Comparison of ENCODE assay signal across 20 cellular contexts in the genomic region with DNA sequence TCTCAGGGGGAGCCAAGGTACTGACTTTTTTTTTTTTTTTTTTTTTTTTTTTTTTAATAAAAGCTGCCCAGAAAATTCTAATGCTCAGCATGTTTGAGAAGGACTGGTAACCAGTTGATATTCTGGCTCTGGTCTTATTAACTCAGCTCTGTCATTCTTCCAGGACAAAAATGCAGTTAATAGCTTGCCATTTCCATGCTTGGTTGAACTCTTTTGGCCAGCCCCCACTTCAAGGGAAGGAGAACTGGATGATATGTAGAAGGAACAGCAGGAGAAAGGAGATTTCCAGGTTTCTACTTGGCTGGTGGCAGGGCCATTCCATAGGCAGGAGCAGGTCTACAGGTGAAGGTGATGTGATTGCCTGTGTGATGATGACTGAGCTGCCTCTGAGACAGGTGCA.
"Had no signal": no experiment of that assay in that cellular context is flagged by ENCODE, and none has a peak within 500 bp of the region (broad histone marks: within the 10 kb centered on the region; RNA-seq: fewer than 3 reads in every experiment).

No MANE protein-coding gene starts in this region.

- H3K27me3 ChIP-seq: esophagus muscularis mucosa, gastrocnemius medialis, sigmoid colon, suprapubic skin, thyroid gland, uterus had no signal

- ATAC-seq: gastrocnemius medialis; left cardiac atrium; left ventricle myocardium superior; psoas muscle; stimulated activated effector memory CD8-positive, alpha-beta T cell treated with anti-CD3 and anti-CD28 coated beads, Interleukin-12 subunit alpha, Interleukin-12 subunit beta, amount 100 ng/mL, for 72 hours; stimulated activated naive CD8-positive, alpha-beta T cell treated with anti-CD3 and anti-CD28 coated beads, Interleukin-15, Interleukin-2, amounts not matched to agents 100 U/mL and 50 U/mL, for 24 hours had no signal

- H3K9me3 ChIP-seq: esophagus muscularis mucosa, gastrocnemius medialis, psoas muscle, sigmoid colon, suprapubic skin, thyroid gland, uterus had no signal

- H3K9me3 Mint-ChIP-seq: immature natural killer cell; nephron; stimulated activated effector memory CD8-positive, alpha-beta T cell treated with anti-CD3 and anti-CD28 coated beads, Interleukin-12 subunit alpha, Interleukin-12 subunit beta, amount 100 ng/mL, for 72 hours; type B pancreatic cell had no signal

- H3K36me3 ChIP-seq: esophagus muscularis mucosa, gastrocnemius medialis, sigmoid colon, suprapubic skin, thyroid gland, uterus had no signal

- H3K27ac Mint-ChIP-seq: immature natural killer cell; naive B cell; stimulated activated effector memory CD8-positive, alpha-beta T cell treated with anti-CD3 and anti-CD28 coated beads, Interleukin-12 subunit alpha, Interleukin-12 subunit beta, amount 100 ng/mL, for 72 hours; type B pancreatic cell had no signal

- H3K4me1 ChIP-seq: esophagus muscularis mucosa, gastrocnemius medialis, psoas muscle, sigmoid colon, thyroid gland, uterus had no signal

- H3K27me3 Mint-ChIP-seq: type B pancreatic cell had no signal

- H3K4me1 Mint-ChIP-seq: immature natural killer cell, naive B cell had no signal

- H3K27ac ChIP-seq: epithelial cell of prostate, esophagus muscularis mucosa, gastrocnemius medialis, psoas muscle, sigmoid colon, skin epidermis, suprapubic skin, thyroid gland, uterus had no signal

- H3K4me3 ChIP-seq: esophagus muscularis mucosa, gastrocnemius medialis, psoas muscle, sigmoid colon, skin epidermis, suprapubic skin, thyroid gland, uterus had no signal

- H3K36me3 Mint-ChIP-seq: immature natural killer cell; naive B cell; stimulated activated effector memory CD8-positive, alpha-beta T cell treated with anti-CD3 and anti-CD28 coated beads, Interleukin-12 subunit alpha, Interleukin-12 subunit beta, amount 100 ng/mL, for 72 hours; type B pancreatic cell had no signal

- DNase-seq: effector memory CD4-positive, alpha-beta T cell; gastrocnemius medialis; immature natural killer cell; left cardiac atrium; left ventricle myocardium superior; mesendoderm; naive B cell; psoas muscle; sigmoid colon; stimulated activated CD8-positive, alpha-beta memory T cell treated with anti-CD3 and anti-CD28 coated beads, Interleukin-4, amount 100 ng/mL, for 48 hours; stimulated activated naive CD8-positive, alpha-beta T cell treated with anti-CD3 and anti-CD28 coated beads, Interleukin-15, Interleukin-2, amounts not matched to agents 100 U/mL and 50 U/mL, for 24 hours; uterus had no signal

- H3K4me3 Mint-ChIP-seq: immature natural killer cell; naive B cell; nephron; stimulated activated effector memory CD8-positive, alpha-beta T cell treated with anti-CD3 and anti-CD28 coated beads, Interleukin-12 subunit alpha, Interleukin-12 subunit beta, amount 100 ng/mL, for 72 hours; type B pancreatic cell had no signal
